ENCODE assay signal across 1 cellular context in the genomic region with DNA sequence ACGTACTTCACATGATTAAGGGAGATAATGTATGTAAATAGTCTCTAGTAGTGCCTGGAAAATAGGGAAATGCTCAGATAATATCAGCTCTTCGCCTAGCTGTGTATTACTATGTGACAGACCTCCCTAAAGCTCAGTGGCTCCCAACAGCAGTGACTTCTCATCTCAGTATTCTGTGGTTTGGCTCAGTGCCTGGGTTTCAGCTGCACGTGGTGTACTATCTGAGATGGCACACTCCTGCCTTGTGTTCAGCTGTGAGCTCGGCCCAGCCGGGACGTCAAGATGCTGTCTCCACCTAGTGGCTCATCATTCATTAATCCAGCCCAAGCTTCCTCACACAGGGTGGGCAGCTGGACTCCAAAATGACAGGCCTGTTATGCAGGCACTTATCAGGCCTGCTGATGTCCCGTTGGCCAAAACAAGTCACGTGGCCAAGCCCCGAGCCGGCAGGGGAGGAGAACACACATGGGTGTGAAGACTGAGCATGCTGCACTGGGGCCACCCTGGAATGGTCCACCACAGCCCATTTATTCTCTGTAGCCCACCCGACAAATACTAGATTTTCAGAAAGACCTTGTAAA.
TF ChIP-seq lines count a peak whose summit lies in the region.

No MANE protein-coding gene starts in this region.

TF ChIP-seq in HepG2, 621 proteins besides CTCF, POLR2A, EP300 and RAD21 (continued from another document and continues in another):
- TF ChIP-seq, protein P1, sequence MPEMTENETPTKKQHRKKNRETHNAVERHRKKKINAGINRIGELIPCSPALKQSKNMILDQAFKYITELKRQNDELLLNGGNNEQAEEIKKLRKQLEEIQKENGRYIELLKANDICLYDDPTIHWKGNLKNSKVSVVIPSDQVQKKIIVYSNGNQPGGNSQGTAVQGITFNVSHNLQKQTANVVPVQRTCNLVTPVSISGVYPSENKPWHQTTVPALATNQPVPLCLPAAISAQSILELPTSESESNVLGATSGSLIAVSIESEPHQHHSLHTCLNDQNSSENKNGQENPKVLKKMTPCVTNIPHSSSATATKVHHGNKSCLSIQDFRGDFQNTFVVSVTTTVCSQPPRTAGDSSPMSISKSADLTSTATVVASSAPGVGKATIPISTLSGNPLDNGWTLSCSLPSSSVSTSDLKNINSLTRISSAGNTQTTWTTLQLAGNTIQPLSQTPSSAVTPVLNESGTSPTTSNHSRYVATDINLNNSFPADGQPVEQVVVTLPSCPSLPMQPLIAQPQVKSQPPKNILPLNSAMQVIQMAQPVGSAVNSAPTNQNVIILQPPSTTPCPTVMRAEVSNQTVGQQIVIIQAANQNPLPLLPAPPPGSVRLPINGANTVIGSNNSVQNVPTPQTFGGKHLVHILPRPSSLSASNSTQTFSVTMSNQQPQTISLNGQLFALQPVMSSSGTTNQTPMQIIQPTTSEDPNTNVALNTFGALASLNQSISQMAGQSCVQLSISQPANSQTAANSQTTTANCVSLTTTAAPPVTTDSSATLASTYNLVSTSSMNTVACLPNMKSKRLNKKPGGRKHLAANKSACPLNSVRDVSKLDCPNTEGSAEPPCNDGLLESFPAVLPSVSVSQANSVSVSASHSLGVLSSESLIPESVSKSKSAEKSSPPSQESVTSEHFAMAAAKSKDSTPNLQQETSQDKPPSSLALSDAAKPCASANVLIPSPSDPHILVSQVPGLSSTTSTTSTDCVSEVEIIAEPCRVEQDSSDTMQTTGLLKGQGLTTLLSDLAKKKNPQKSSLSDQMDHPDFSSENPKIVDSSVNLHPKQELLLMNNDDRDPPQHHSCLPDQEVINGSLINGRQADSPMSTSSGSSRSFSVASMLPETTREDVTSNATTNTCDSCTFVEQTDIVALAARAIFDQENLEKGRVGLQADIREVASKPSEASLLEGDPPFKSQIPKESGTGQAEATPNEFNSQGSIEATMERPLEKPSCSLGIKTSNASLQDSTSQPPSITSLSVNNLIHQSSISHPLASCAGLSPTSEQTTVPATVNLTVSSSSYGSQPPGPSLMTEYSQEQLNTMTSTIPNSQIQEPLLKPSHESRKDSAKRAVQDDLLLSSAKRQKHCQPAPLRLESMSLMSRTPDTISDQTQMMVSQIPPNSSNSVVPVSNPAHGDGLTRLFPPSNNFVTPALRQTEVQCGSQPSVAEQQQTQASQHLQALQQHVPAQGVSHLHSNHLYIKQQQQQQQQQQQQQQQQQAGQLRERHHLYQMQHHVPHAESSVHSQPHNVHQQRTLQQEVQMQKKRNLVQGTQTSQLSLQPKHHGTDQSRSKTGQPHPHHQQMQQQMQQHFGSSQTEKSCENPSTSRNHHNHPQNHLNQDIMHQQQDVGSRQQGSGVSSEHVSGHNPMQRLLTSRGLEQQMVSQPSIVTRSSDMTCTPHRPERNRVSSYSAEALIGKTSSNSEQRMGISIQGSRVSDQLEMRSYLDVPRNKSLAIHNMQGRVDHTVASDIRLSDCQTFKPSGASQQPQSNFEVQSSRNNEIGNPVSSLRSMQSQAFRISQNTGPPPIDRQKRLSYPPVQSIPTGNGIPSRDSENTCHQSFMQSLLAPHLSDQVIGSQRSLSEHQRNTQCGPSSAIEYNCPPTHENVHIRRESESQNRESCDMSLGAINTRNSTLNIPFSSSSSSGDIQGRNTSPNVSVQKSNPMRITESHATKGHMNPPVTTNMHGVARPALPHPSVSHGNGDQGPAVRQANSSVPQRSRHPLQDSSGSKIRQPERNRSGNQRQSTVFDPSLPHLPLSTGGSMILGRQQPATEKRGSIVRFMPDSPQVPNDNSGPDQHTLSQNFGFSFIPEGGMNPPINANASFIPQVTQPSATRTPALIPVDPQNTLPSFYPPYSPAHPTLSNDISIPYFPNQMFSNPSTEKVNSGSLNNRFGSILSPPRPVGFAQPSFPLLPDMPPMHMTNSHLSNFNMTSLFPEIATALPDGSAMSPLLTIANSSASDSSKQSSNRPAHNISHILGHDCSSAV (CRISPR knock-in tag; IDR thresholded peaks at IDR 0.05; ENCODE audit: borderline replicate concordance), result no peak
- no peak for TF ChIP-seq HNF4G (IDR thresholded peaks at IDR 0.05; ENCODE audit: borderline replicate concordance, low read depth, low read length)
- TF ChIP-seq HNF4G (CRISPR knock-in tag; IDR thresholded peaks at IDR 0.05; ENCODE audit: borderline replicate concordance, low read depth), result no peak
- no peak for TF ChIP-seq ZNF496 (CRISPR knock-in tag; IDR thresholded peaks at IDR 0.05; ENCODE audit: insufficient replicate concordance)
- TF ChIP-seq AHDC1 (CRISPR knock-in tag; IDR thresholded peaks at IDR 0.05; ENCODE audit: borderline replicate concordance), result no peak
- no peak for TF ChIP-seq KAT2B (IDR thresholded peaks at IDR 0.05; ENCODE audit: borderline replicate concordance, low read depth, low read length)
- TF ChIP-seq ONECUT2 (CRISPR knock-in tag; IDR thresholded peaks at IDR 0.05), result no peak
- no peak for TF ChIP-seq EEA1 (CRISPR knock-in tag; IDR thresholded peaks at IDR 0.05; ENCODE audit: borderline replicate concordance)
- TF ChIP-seq ZNF749 (CRISPR knock-in tag; IDR thresholded peaks at IDR 0.05; ENCODE audit: borderline replicate concordance), result no peak
- no peak for TF ChIP-seq ZNF253 (CRISPR knock-in tag; IDR thresholded peaks at IDR 0.05; ENCODE audit: borderline replicate concordance)
- no peak; the same call in 1 of the 2 replicates for TF ChIP-seq ZFP91 (CRISPR knock-in tag; IDR thresholded peaks at IDR 0.05; ENCODE audit: borderline replicate concordance)
- peak; percentile 65; the same call in 1 of the 2 replicates for TF ChIP-seq SOX5 (CRISPR knock-in tag; IDR thresholded peaks at IDR 0.05; ENCODE audit: borderline replicate concordance)
- TF ChIP-seq ZNF556 (CRISPR knock-in tag; IDR thresholded peaks at IDR 0.05; ENCODE audit: borderline replicate concordance), result no peak
- TF ChIP-seq, protein P2, sequence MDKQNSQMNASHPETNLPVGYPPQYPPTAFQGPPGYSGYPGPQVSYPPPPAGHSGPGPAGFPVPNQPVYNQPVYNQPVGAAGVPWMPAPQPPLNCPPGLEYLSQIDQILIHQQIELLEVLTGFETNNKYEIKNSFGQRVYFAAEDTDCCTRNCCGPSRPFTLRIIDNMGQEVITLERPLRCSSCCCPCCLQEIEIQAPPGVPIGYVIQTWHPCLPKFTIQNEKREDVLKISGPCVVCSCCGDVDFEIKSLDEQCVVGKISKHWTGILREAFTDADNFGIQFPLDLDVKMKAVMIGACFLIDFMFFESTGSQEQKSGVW (CRISPR knock-in tag; IDR thresholded peaks at IDR 0.05; ENCODE audit: borderline replicate concordance), result no peak
- no peak for TF ChIP-seq GTF2F1 (IDR thresholded peaks at IDR 0.05; ENCODE audit: low read length)
- no peak for TF ChIP-seq ZNF607 (CRISPR knock-in tag; IDR thresholded peaks at IDR 0.05; ENCODE audit: borderline replicate concordance)
- no peak for TF ChIP-seq SRSF9 (IDR thresholded peaks at IDR 0.05; ENCODE audit: borderline replicate concordance, insufficient read depth, low read depth, low read length, poor library complexity, severe bottlenecking)
- no peak for TF ChIP-seq NCOA5 (CRISPR knock-in tag; IDR thresholded peaks at IDR 0.05)
- no peak for TF ChIP-seq TBL1XR1 (IDR thresholded peaks at IDR 0.05; ENCODE audit: borderline replicate concordance, low read length, partially characterized antibody)
- no peak for TF ChIP-seq YEATS2 (CRISPR knock-in tag; IDR thresholded peaks at IDR 0.05; ENCODE audit: borderline replicate concordance)
- no peak for TF ChIP-seq PLRG1 (conservative IDR thresholded peaks at IDR 0.05)
- TF ChIP-seq, protein P3, sequence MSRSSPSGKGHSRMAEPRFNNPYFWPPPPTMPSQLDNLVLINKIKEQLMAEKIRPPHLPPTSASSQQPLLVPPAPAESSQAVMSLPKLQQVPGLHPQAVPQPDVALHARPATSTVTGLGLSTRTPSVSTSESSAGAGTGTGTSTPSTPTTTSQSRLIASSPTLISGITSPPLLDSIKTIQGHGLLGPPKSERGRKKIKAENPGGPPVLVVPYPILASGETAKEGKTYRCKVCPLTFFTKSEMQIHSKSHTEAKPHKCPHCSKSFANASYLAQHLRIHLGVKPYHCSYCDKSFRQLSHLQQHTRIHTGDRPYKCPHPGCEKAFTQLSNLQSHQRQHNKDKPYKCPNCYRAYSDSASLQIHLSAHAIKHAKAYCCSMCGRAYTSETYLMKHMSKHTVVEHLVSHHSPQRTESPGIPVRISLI (CRISPR knock-in tag; IDR thresholded peaks at IDR 0.05; ENCODE audit: borderline replicate concordance), result no peak
- no peak for TF ChIP-seq CSRNP2 (CRISPR knock-in tag; conservative IDR thresholded peaks at IDR 0.05; ENCODE audit: low read depth)
- TF ChIP-seq ZBTB42 (CRISPR knock-in tag; IDR thresholded peaks at IDR 0.05), result no peak
- TF ChIP-seq THRA (CRISPR knock-in tag; IDR thresholded peaks at IDR 0.05; ENCODE audit: borderline replicate concordance), result peak; percentile 44; the same call in 1 of the 2 replicates
- TF ChIP-seq ZBTB43 (CRISPR knock-in tag; conservative IDR thresholded peaks at IDR 0.05), result no peak
